ENCODE assay signal across 8 cellular contexts in the genomic region with DNA sequence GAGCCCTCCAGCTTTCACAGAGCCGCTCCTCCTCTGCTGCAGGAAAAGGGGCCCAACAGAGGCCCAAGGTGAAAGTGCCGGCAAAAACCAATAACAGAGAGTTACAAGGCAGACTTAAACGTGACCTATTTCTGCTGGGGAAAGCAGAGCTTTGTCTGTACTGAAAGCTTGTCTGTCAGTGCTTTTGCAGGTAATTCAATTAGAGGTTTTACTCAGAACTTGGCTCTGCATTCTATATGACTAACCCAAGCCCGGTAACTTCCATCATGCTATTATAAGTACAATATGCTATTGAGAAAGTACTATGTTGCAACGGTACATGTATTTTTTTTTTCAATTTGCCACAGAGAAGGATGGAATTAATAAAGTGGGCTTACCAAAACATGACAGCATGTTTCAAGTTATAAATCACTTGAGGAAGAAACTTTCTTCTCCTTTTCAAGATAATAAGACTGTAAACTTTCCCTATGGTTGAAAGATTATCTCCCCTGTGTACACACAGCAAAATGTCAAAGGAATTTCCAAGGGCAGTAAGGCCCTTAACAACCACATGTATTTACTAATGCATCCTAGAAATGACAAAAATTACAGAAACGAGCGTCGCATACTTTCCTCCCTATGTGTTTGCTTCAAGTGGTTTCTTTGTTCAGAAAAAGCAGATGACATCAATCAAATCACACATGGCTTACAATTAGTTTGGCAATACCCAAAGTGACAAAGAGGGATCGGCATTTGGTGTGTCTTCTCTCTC.
DNase-seq lines count a peak whose midpoint lies in the region; ATAC-seq and TF ChIP-seq lines count a peak whose summit lies in the region.

No MANE protein-coding gene starts in this region.

- no peaks in the 10 kb centered on the region for H3K36me3 Mint-ChIP-seq in naive B cell

- peaks cover 28 to 33% (median 32%) of the 10 kb centered on the region in 3 donors for H3K4me1 Mint-ChIP-seq in naive B cell

- no peaks in the 10 kb centered on the region for H3K9me3 Mint-ChIP-seq in naive B cell

- DNase-seq in GM10266 (ENCODE audit: extremely low spot score) (peak; percentile 10), LHCN-M2 (ENCODE audit: low read depth) (peak; percentile 87), amniotic stem cell (lab: John Stamatoyannopoulos, UW) (peak; percentile 57), naive B cell (no peak), NCI-H2029 treated with DMSO at 0.1 percent for 48 hours (lab: John Stamatoyannopoulos, UW) (no peak), occipital lobe (lab: John Stamatoyannopoulos, UW) (no peak), DMS 273 treated with DMSO at 0.1 percent for 48 hours (lab: John Stamatoyannopoulos, UW) (no peak)

- H3K27me3 Mint-ChIP-seq in naive B cell = peaks cover 0 to 5% (median 0%) of the 10 kb centered on the region in 3 donors

- ATAC-seq in GM21825 (IDR thresholded peaks at IDR 0.05; ENCODE audit: unreplicated experiment) (peak; percentile 31), naive B cell (ENCODE audit: low read depth in 2 of 2) (no peak)

- no peak for TF ChIP-seq CTCF in GM10266 (IDR thresholded peaks at IDR 0.05; ENCODE audit: control insufficient read depth, insufficient read depth, low read depth, missing control alignments)

- H3K4me3 Mint-ChIP-seq in naive B cell = peak overlapping the region in 6 of 8 donors; percentile 21 to 72 (median 58)

- H3K27ac Mint-ChIP-seq in naive B cell = peak overlapping the region in 5 of 6 donors; percentile 7 to 77 (median 15)

Comparison
In these comparisons a context has a peak if more than half of its experiments do, and no peak if none do; other contexts are left out.
1. DNase-seq: peak in GM10266 (single experiment), LHCN-M2 (single experiment) and amniotic stem cell (single experiment); none in naive B cell (single experiment), NCI-H2029 treated with DMSO at 0.1 percent for 48 hours (single experiment), occipital lobe (single experiment) and DMS 273 treated with DMSO at 0.1 percent for 48 hours (single experiment).